In genomic region chrX:11553594-11553993, GRCh38 we compare ENCODE assay signal across 32 cellular contexts.
"Had no signal": no experiment of that assay in that cellular context is flagged by ENCODE, and none has a peak within 500 bp of the region (broad histone marks: within the 10 kb centered on the region; RNA-seq: fewer than 3 reads in every experiment).

No MANE protein-coding gene starts in this region.

- FAIRE-seq: bronchial epithelial cell, TTC549 had no signal

- H3K4me1 Mint-ChIP-seq: activated CD4-positive, alpha-beta memory T cell treated with anti-CD3 and anti-CD28 coated beads, Interleukin-2, amount 10 ng/mL, durations not matched to agents 7 days and 5 days; activated CD4-positive, alpha-beta T cell treated with anti-CD3 and anti-CD28 coated beads, Interleukin-2, amount 10 ng/mL, durations not matched to agents 7 days and 5 days; activated naive CD4-positive, alpha-beta T cell treated with anti-CD3 and anti-CD28 coated beads, Interleukin-2, amount 10 ng/mL, durations not matched to agents 7 days and 5 days; activated naive CD8-positive, alpha-beta T cell treated with anti-CD3 and anti-CD28 coated beads, Interleukin-2, amount 10 ng/mL, durations not matched to agents 7 days and 5 days; central memory CD8-positive, alpha-beta T cell; endodermal cell; T-helper 17 cell; WTC11 had no signal

- DNase-seq: activated CD4-positive, alpha-beta memory T cell treated with anti-CD3 and anti-CD28 coated beads, Interleukin-2, amount 10 ng/mL, durations not matched to agents 7 days and 5 days; activated CD4-positive, alpha-beta T cell treated with anti-CD3 and anti-CD28 coated beads for 1 hour; activated CD4-positive, alpha-beta T cell treated with anti-CD3 and anti-CD28 coated beads for 4 hours; activated CD4-positive, alpha-beta T cell treated with anti-CD3 and anti-CD28 coated beads, Interleukin-2, amount 10 ng/mL, durations not matched to agents 7 days and 5 days; activated CD4-positive, alpha-beta T cell treated with anti-CD3 and anti-CD28 coated beads, Interleukin-2, amount 50 U/mL, for 4 hours; activated CD8-positive, alpha-beta memory T cell treated with anti-CD3 and anti-CD28 coated beads, Interleukin-2, amount 50 U/mL, for 48 hours; activated gamma-delta T cell; activated naive CD4-positive, alpha-beta T cell; activated naive CD4-positive, alpha-beta T cell treated with anti-CD3 and anti-CD28 coated beads, Interleukin-2, amount 10 ng/mL, durations not matched to agents 7 days and 5 days; activated naive CD8-positive, alpha-beta T cell treated with anti-CD3 and anti-CD28 coated beads, Interleukin-2, amount 10 ng/mL, durations not matched to agents 7 days and 5 days; activated T-cell treated with anti-CD3 and anti-CD28 coated beads for 4 hours; activated T-cell treated with anti-CD3 and anti-CD28 coated beads, Interleukin-2, amount 50 U/mL, for 24 hours; activated T-cell treated with anti-CD3 and anti-CD28 coated beads, Interleukin-2, amount 50 U/mL, for 72 hours; brain microvascular endothelial cell; dorsolateral prefrontal cortex; effector memory CD4-positive, alpha-beta T cell; endodermal cell; erythroblast; foreskin melanocyte; head of caudate nucleus; T-helper 1 cell; T-helper 17 cell had no signal

- H3K27ac Mint-ChIP-seq: activated CD4-positive, alpha-beta memory T cell treated with anti-CD3 and anti-CD28 coated beads, Interleukin-2, amount 10 ng/mL, durations not matched to agents 7 days and 5 days; activated CD4-positive, alpha-beta T cell treated with anti-CD3 and anti-CD28 coated beads, Interleukin-2, amount 10 ng/mL, durations not matched to agents 7 days and 5 days; activated naive CD4-positive, alpha-beta T cell treated with anti-CD3 and anti-CD28 coated beads, Interleukin-2, amount 10 ng/mL, durations not matched to agents 7 days and 5 days; activated naive CD4-positive, alpha-beta T cell treated with anti-CD3 and anti-CD28 coated beads, Interleukin-2, amount 50 U/mL, for 72 hours; activated naive CD8-positive, alpha-beta T cell treated with anti-CD3 and anti-CD28 coated beads, Interleukin-2, amount 10 ng/mL, durations not matched to agents 7 days and 5 days; activated T-cell treated with anti-CD3 and anti-CD28 coated beads, Interleukin-2, amount 50 U/mL, for 24 hours; activated T-cell treated with anti-CD3 and anti-CD28 coated beads, Interleukin-2, amount 50 U/mL, for 72 hours; dendritic cell treated with granulocyte-macrophage colony-stimulating factor and Interleukin-4, amounts not matched to agents 40 ng/mL and 50 ng/mL, for 4 days; endodermal cell; T-helper 17 cell; WTC11 had no signal

- H3K4me1 ChIP-seq: ascending aorta had no signal

- H3K36me3 ChIP-seq: ascending aorta, brain microvascular endothelial cell, esophagus muscularis mucosa had no signal

- ATAC-seq: activated naive CD4-positive, alpha-beta T cell treated with anti-CD3 and anti-CD28 coated beads, Interleukin-2, amount 50 U/mL, for 72 hours; activated T-cell treated with anti-CD3 and anti-CD28 coated beads, Interleukin-2, amount 50 U/mL, for 72 hours; T-helper 17 cell; WTC11 had no signal

- H3K4me3 ChIP-seq: ascending aorta, coronary artery, dorsolateral prefrontal cortex, esophagus muscularis mucosa had no signal

- H3K27me3 ChIP-seq: ascending aorta, brain microvascular endothelial cell, esophagus muscularis mucosa had no signal

- H3K27me3 Mint-ChIP-seq: activated naive CD4-positive, alpha-beta T cell treated with anti-CD3 and anti-CD28 coated beads, Interleukin-2, amount 10 ng/mL, durations not matched to agents 7 days and 5 days had no signal

- H3K9me3 ChIP-seq: ascending aorta, esophagus muscularis mucosa had no signal

- H3K36me3 Mint-ChIP-seq: activated naive CD4-positive, alpha-beta T cell treated with anti-CD3 and anti-CD28 coated beads, Interleukin-2, amount 10 ng/mL, durations not matched to agents 7 days and 5 days; activated naive CD4-positive, alpha-beta T cell treated with anti-CD3 and anti-CD28 coated beads, Interleukin-2, amount 50 U/mL, for 72 hours; activated naive CD8-positive, alpha-beta T cell treated with anti-CD3 and anti-CD28 coated beads, Interleukin-2, amount 10 ng/mL, durations not matched to agents 7 days and 5 days; WTC11 had no signal

- H3K4me3 Mint-ChIP-seq: activated CD4-positive, alpha-beta memory T cell treated with anti-CD3 and anti-CD28 coated beads, Interleukin-2, amount 10 ng/mL, durations not matched to agents 7 days and 5 days; activated CD4-positive, alpha-beta T cell treated with anti-CD3 and anti-CD28 coated beads, Interleukin-2, amount 10 ng/mL, durations not matched to agents 7 days and 5 days; activated naive CD4-positive, alpha-beta T cell treated with anti-CD3 and anti-CD28 coated beads, Interleukin-2, amount 10 ng/mL, durations not matched to agents 7 days and 5 days; activated naive CD8-positive, alpha-beta T cell treated with anti-CD3 and anti-CD28 coated beads, Interleukin-2, amount 10 ng/mL, durations not matched to agents 7 days and 5 days; activated T-cell treated with anti-CD3 and anti-CD28 coated beads, Interleukin-2, amount 50 U/mL, for 24 hours; activated T-cell treated with anti-CD3 and anti-CD28 coated beads, Interleukin-2, amount 50 U/mL, for 72 hours; central memory CD8-positive, alpha-beta T cell; dendritic cell treated with granulocyte-macrophage colony-stimulating factor and Interleukin-4, amounts not matched to agents 40 ng/mL and 50 ng/mL, for 4 days; endodermal cell; T-helper 17 cell; WTC11 had no signal

- H3K27ac ChIP-seq: ascending aorta, brain microvascular endothelial cell, coronary artery, dorsolateral prefrontal cortex, esophagus muscularis mucosa, VCaP had no signal

- H3K9me3 Mint-ChIP-seq: activated CD4-positive, alpha-beta memory T cell treated with anti-CD3 and anti-CD28 coated beads, Interleukin-2, amount 10 ng/mL, durations not matched to agents 7 days and 5 days; activated CD4-positive, alpha-beta T cell treated with anti-CD3 and anti-CD28 coated beads, Interleukin-2, amount 10 ng/mL, durations not matched to agents 7 days and 5 days; activated naive CD4-positive, alpha-beta T cell treated with anti-CD3 and anti-CD28 coated beads, Interleukin-2, amount 10 ng/mL, durations not matched to agents 7 days and 5 days; activated naive CD4-positive, alpha-beta T cell treated with anti-CD3 and anti-CD28 coated beads, Interleukin-2, amount 50 U/mL, for 72 hours; activated naive CD8-positive, alpha-beta T cell treated with anti-CD3 and anti-CD28 coated beads, Interleukin-2, amount 10 ng/mL, durations not matched to agents 7 days and 5 days; activated T-cell treated with anti-CD3 and anti-CD28 coated beads, Interleukin-2, amount 50 U/mL, for 24 hours; activated T-cell treated with anti-CD3 and anti-CD28 coated beads, Interleukin-2, amount 50 U/mL, for 72 hours; central memory CD8-positive, alpha-beta T cell; dendritic cell treated with granulocyte-macrophage colony-stimulating factor and Interleukin-4, amounts not matched to agents 40 ng/mL and 50 ng/mL, for 4 days; WTC11 had no signal
